In the genomic region with DNA sequence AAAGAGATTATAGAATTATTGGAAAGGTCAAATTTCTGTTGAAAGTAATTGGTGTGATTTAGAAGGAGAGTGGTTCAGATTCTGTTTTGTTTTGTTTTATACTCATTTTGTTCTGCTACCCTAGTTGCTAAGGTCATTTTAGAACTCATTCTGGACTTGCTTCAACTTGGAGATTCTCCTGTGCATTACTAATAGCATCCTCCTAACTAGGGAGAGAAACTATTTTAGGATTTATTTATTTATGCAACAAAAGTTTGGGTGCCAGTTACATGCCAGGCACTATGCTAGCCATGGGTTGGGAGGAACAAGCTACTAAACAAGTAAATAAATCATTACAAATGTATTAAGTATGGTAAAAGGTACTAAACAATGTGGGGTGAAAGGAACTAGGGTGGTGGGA, we compare ENCODE assay signal across 1 cellular context.
TF ChIP-seq lines count a peak whose summit lies in the region.

No MANE protein-coding gene starts in this region.

TF ChIP-seq in HepG2, 621 proteins besides CTCF, POLR2A, EP300 and RAD21 (continued from another document):
- TF ChIP-seq AHDC1 (CRISPR knock-in tag; IDR thresholded peaks at IDR 0.05; ENCODE audit: borderline replicate concordance) (no peak), CBX1 (IDR thresholded peaks at IDR 0.05; ENCODE audit: low read depth) (no peak), ZNF546 (CRISPR knock-in tag; conservative IDR thresholded peaks at IDR 0.05) (no peak), MAX (IDR thresholded peaks at IDR 0.05) (no peak), ZNF687 (CRISPR knock-in tag; IDR thresholded peaks at IDR 0.05) (no peak), ZSCAN21 (CRISPR knock-in tag; IDR thresholded peaks at IDR 0.05; ENCODE audit: borderline replicate concordance) (no peak), SRY (CRISPR knock-in tag; IDR thresholded peaks at IDR 0.05) (no peak), ZNF773 (CRISPR knock-in tag; IDR thresholded peaks at IDR 0.05; ENCODE audit: borderline replicate concordance) (no peak), ATF7 (IDR thresholded peaks at IDR 0.05) (no peak), ATF7 (CRISPR knock-in tag; IDR thresholded peaks at IDR 0.05) (no peak)
